In genomic region chr20:48126227-48126740, GRCh38 we compare ENCODE assay signal across 1 cellular context.
TF ChIP-seq lines count a peak whose summit lies in the region.

No MANE protein-coding gene starts in this region.

TF ChIP-seq in HepG2, 621 proteins besides CTCF, POLR2A, EP300 and RAD21 (continued from another document and continues in another):
- TF ChIP-seq, protein P1, sequence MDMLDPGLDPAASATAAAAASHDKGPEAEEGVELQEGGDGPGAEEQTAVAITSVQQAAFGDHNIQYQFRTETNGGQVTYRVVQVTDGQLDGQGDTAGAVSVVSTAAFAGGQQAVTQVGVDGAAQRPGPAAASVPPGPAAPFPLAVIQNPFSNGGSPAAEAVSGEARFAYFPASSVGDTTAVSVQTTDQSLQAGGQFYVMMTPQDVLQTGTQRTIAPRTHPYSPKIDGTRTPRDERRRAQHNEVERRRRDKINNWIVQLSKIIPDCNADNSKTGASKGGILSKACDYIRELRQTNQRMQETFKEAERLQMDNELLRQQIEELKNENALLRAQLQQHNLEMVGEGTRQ (IDR thresholded peaks at IDR 0.05; ENCODE audit: low read depth, low read length) = no peak
- TF ChIP-seq, protein P1 (CRISPR knock-in tag; IDR thresholded peaks at IDR 0.05; ENCODE audit: borderline replicate concordance) = no peak
- TF ChIP-seq ZZZ3 (CRISPR knock-in tag; IDR thresholded peaks at IDR 0.05; ENCODE audit: borderline replicate concordance) (no peak), REST (IDR thresholded peaks at IDR 0.05; ENCODE audit: borderline replicate concordance in 1 of 2, low read depth in 1 of 2, low read length in 2 of 2) (no peak), ZNF235 (CRISPR knock-in tag; IDR thresholded peaks at IDR 0.05; ENCODE audit: borderline replicate concordance) (no peak), MXD3 (CRISPR knock-in tag; IDR thresholded peaks at IDR 0.05) (no peak), ZNF879 (CRISPR knock-in tag; IDR thresholded peaks at IDR 0.05) (no peak), GLI4 (CRISPR knock-in tag; IDR thresholded peaks at IDR 0.05; ENCODE audit: borderline replicate concordance) (no peak), ESRRA (CRISPR knock-in tag; IDR thresholded peaks at IDR 0.05; ENCODE audit: low read depth) (no peak), ZNF616 (CRISPR knock-in tag; IDR thresholded peaks at IDR 0.05; ENCODE audit: low read depth) (no peak), ZNF580 (CRISPR knock-in tag; IDR thresholded peaks at IDR 0.05; ENCODE audit: borderline replicate concordance, low read depth) (0 out of 2 replicates have a peak, but pooled peaks have one; percentile 35), ZNF792 (CRISPR knock-in tag; IDR thresholded peaks at IDR 0.05) (no peak), ZNF432 (CRISPR knock-in tag; IDR thresholded peaks at IDR 0.05; ENCODE audit: borderline replicate concordance) (no peak), TERF1 (CRISPR knock-in tag; IDR thresholded peaks at IDR 0.05) (no peak), ZNF747 (CRISPR knock-in tag; IDR thresholded peaks at IDR 0.05; ENCODE audit: borderline replicate concordance) (0 out of 2 replicates have a peak, but pooled peaks have one; percentile 9), CHD2 (IDR thresholded peaks at IDR 0.05; ENCODE audit: low read depth, low read length) (no peak), AGO1 (IDR thresholded peaks at IDR 0.05; ENCODE audit: low read depth, low read length, poor library complexity, severe bottlenecking) (no peak), ZNF709 (CRISPR knock-in tag; IDR thresholded peaks at IDR 0.05) (no peak; the same call in 1 of the 2 replicates), TARDBP (CRISPR knock-in tag; IDR thresholded peaks at IDR 0.05) (no peak), FOXM1 (CRISPR knock-in tag; IDR thresholded peaks at IDR 0.05) (no peak), NFE2L1 (CRISPR knock-in tag; IDR thresholded peaks at IDR 0.05; ENCODE audit: borderline replicate concordance) (no peak), ZNF180 (CRISPR knock-in tag; IDR thresholded peaks at IDR 0.05; ENCODE audit: borderline replicate concordance, low read depth) (no peak), KDM1A (CRISPR knock-in tag; IDR thresholded peaks at IDR 0.05) (no peak), ZBTB7A (CRISPR knock-in tag; IDR thresholded peaks at IDR 0.05) (peak; percentile 98), KLF13 (CRISPR knock-in tag; IDR thresholded peaks at IDR 0.05) (no peak), RFX3 (CRISPR knock-in tag; IDR thresholded peaks at IDR 0.05) (no peak), ATAD3A (CRISPR knock-in tag; IDR thresholded peaks at IDR 0.05) (no peak), ZNF317 (CRISPR knock-in tag; IDR thresholded peaks at IDR 0.05) (no peak), ZNF776 (CRISPR knock-in tag; IDR thresholded peaks at IDR 0.05) (no peak), GABPB1 (CRISPR knock-in tag; IDR thresholded peaks at IDR 0.05) (peak; percentile 63; the same call in 1 of the 2 replicates), ZBTB3 (CRISPR knock-in tag; IDR thresholded peaks at IDR 0.05; ENCODE audit: borderline replicate concordance, low read depth) (no peak), GATA4 (IDR thresholded peaks at IDR 0.05; ENCODE audit: borderline replicate concordance, low read depth) (no peak; the same call in 1 of the 2 replicates), ZNF3 (CRISPR knock-in tag; IDR thresholded peaks at IDR 0.05) (no peak), ZFP36L1 (CRISPR knock-in tag; IDR thresholded peaks at IDR 0.05) (no peak), ZNF607 (CRISPR knock-in tag; IDR thresholded peaks at IDR 0.05; ENCODE audit: borderline replicate concordance) (no peak)
- TF ChIP-seq, protein P2, sequence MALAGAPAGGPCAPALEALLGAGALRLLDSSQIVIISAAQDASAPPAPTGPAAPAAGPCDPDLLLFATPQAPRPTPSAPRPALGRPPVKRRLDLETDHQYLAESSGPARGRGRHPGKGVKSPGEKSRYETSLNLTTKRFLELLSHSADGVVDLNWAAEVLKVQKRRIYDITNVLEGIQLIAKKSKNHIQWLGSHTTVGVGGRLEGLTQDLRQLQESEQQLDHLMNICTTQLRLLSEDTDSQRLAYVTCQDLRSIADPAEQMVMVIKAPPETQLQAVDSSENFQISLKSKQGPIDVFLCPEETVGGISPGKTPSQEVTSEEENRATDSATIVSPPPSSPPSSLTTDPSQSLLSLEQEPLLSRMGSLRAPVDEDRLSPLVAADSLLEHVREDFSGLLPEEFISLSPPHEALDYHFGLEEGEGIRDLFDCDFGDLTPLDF (CRISPR knock-in tag; IDR thresholded peaks at IDR 0.05) = no peak
- TF ChIP-seq, protein P3, sequence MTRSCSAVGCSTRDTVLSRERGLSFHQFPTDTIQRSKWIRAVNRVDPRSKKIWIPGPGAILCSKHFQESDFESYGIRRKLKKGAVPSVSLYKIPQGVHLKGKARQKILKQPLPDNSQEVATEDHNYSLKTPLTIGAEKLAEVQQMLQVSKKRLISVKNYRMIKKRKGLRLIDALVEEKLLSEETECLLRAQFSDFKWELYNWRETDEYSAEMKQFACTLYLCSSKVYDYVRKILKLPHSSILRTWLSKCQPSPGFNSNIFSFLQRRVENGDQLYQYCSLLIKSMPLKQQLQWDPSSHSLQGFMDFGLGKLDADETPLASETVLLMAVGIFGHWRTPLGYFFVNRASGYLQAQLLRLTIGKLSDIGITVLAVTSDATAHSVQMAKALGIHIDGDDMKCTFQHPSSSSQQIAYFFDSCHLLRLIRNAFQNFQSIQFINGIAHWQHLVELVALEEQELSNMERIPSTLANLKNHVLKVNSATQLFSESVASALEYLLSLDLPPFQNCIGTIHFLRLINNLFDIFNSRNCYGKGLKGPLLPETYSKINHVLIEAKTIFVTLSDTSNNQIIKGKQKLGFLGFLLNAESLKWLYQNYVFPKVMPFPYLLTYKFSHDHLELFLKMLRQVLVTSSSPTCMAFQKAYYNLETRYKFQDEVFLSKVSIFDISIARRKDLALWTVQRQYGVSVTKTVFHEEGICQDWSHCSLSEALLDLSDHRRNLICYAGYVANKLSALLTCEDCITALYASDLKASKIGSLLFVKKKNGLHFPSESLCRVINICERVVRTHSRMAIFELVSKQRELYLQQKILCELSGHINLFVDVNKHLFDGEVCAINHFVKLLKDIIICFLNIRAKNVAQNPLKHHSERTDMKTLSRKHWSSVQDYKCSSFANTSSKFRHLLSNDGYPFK (CRISPR knock-in tag; IDR thresholded peaks at IDR 0.05; ENCODE audit: borderline replicate concordance) = peak; percentile 36; the same call in 1 of the 2 replicates
- TF ChIP-seq, protein P4, sequence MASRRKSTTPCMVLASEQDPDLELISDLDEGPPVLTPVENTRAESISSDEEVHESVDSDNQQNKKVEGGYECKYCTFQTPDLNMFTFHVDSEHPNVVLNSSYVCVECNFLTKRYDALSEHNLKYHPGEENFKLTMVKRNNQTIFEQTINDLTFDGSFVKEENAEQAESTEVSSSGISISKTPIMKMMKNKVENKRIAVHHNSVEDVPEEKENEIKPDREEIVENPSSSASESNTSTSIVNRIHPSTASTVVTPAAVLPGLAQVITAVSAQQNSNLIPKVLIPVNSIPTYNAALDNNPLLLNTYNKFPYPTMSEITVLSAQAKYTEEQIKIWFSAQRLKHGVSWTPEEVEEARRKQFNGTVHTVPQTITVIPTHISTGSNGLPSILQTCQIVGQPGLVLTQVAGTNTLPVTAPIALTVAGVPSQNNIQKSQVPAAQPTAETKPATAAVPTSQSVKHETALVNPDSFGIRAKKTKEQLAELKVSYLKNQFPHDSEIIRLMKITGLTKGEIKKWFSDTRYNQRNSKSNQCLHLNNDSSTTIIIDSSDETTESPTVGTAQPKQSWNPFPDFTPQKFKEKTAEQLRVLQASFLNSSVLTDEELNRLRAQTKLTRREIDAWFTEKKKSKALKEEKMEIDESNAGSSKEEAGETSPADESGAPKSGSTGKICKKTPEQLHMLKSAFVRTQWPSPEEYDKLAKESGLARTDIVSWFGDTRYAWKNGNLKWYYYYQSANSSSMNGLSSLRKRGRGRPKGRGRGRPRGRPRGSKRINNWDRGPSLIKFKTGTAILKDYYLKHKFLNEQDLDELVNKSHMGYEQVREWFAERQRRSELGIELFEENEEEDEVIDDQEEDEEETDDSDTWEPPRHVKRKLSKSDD (CRISPR knock-in tag; IDR thresholded peaks at IDR 0.05; ENCODE audit: low read depth) = 0 out of 2 replicates have a peak, but pooled peaks have one; percentile 61
- TF ChIP-seq, protein P5, sequence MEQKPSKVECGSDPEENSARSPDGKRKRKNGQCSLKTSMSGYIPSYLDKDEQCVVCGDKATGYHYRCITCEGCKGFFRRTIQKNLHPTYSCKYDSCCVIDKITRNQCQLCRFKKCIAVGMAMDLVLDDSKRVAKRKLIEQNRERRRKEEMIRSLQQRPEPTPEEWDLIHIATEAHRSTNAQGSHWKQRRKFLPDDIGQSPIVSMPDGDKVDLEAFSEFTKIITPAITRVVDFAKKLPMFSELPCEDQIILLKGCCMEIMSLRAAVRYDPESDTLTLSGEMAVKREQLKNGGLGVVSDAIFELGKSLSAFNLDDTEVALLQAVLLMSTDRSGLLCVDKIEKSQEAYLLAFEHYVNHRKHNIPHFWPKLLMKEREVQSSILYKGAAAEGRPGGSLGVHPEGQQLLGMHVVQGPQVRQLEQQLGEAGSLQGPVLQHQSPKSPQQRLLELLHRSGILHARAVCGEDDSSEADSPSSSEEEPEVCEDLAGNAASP (CRISPR knock-in tag; IDR thresholded peaks at IDR 0.05; ENCODE audit: borderline replicate concordance) = no peak
- TF ChIP-seq, protein P6, sequence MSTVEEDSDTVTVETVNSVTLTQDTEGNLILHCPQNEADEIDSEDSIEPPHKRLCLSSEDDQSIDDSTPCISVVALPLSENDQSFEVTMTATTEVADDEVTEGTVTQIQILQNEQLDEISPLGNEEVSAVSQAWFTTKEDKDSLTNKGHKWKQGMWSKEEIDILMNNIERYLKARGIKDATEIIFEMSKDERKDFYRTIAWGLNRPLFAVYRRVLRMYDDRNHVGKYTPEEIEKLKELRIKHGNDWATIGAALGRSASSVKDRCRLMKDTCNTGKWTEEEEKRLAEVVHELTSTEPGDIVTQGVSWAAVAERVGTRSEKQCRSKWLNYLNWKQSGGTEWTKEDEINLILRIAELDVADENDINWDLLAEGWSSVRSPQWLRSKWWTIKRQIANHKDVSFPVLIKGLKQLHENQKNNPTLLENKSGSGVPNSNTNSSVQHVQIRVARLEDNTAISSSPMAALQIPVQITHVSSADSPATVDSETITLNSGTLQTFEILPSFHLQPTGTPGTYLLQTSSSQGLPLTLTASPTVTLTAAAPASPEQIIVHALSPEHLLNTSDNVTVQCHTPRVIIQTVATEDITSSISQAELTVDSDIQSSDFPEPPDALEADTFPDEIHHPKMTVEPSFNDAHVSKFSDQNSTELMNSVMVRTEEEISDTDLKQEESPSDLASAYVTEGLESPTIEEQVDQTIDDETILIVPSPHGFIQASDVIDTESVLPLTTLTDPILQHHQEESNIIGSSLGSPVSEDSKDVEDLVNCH (CRISPR knock-in tag; IDR thresholded peaks at IDR 0.05) = no peak
